In the genomic region with DNA sequence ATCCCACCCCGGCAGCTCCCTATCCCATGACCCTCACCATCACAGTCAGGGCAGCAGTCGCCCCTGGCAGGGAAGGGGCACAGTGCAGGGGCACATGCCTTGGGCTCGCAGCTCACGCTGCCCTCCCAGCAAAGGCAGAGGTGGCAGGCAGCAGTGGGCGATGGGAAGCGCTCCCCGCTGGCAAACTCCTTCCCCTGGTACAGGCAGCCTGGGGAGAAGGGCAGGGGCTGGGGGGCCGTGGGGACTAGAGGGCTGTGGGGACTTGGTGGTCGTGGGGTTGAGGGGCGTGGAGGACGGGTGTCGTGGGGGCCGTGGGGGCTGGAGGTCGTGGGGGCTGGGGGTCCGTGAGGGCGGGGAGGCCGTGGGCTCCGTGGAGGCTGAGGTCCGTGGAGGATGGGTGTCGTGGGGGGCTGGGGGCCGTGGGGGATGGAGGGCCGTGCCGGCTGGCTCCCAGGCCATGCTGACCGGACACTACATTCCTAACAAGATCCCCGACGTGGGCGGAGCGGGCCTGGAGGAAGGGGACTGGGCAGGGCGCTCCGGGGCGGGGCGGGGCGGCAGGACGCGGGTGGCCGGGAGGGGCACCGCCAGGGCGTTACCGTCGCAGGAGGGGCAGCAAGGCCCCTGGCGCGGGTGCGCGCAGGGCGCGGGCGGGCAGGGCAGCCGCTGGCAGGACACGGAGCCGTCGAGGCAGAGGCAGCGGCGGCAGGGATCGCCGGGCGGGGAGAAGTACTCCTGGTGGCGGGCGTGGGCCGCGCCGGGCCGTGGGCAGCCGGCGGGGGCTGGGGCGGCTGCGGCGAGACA, we compare ENCODE assay signal across 11 cellular contexts. TPM values are rescaled to one million over a fixed set of nuclear protein-coding genes. Genes with fewer than 3 reads are reported as not detected.
DNase-seq lines count a peak whose midpoint lies in the region; ATAC-seq, FAIRE-seq and TF ChIP-seq lines count a peak whose summit lies in the region.
"Had no signal": no experiment of that assay in that cellular context is flagged by ENCODE, and none has a peak within 500 bp of the region (broad histone marks: within the 10 kb centered on the region; RNA-seq: fewer than 3 reads in every experiment).

No MANE protein-coding gene starts in this region.

- peak overlapping the region; percentile 78 for H2AFZ ChIP-seq in mammary epithelial cell (ENCODE audit: low read depth, low read length)

- no TSS peak for BruUV-seq in mammary epithelial cell (replicated peaks; lab: Mats Ljungman, UMichigan)

- TF ChIP-seq CTCF in mammary epithelial cell (conservative IDR thresholded peaks at IDR 0.05 in 1 of 2, IDR thresholded peaks at IDR 0.05 in 1 of 2; ENCODE audit: extremely low read depth in 1 of 2, insufficient read depth in 1 of 2, low read depth in 1 of 2, low read length in 2 of 2) (no peak), brain microvascular endothelial cell (IDR thresholded peaks at IDR 0.05; ENCODE audit: low read depth, low read length, missing control alignments) (no peak)

- H3K36me3 ChIP-seq in mammary epithelial cell (ENCODE audit: insufficient read depth, low read length) = no peaks in the 10 kb centered on the region
- no peaks in the 10 kb centered on the region for H3K36me3 ChIP-seq in brain microvascular endothelial cell (replicated peaks)
- H3K36me3 ChIP-seq: BLaER1 had no signal

- H3K4me1 ChIP-seq in mammary epithelial cell (ENCODE audit: insufficient read depth, low read length) = peaks cover 36% of the 10 kb centered on the region
- H3K4me1 ChIP-seq: BLaER1 had no signal

- H3K27ac ChIP-seq in mammary epithelial cell (ENCODE audit: insufficient read depth, low read depth, low read length) (no peak overlapping the region), brain microvascular endothelial cell (no peak overlapping the region)
- H3K27ac ChIP-seq: BLaER1, dorsolateral prefrontal cortex had no signal

- dilution Hi-C loops in mammary epithelial cell (cut with HindIII; ENCODE audit: low sequenced_read_pairs) = no loop called here

- no peak overlapping the region for H3K27ac Mint-ChIP-seq in activated naive CD8-positive, alpha-beta T cell treated with anti-CD3 and anti-CD28 coated beads, Interleukin-2, amount 10 ng/mL, durations not matched to agents 7 days and 5 days
- H3K27ac Mint-ChIP-seq in activated naive CD8-positive, alpha-beta T cell treated with anti-CD3 and anti-CD28 coated beads for 36 hours = no peak overlapping the region

- CTCF ChIA-PET in mammary epithelial cell (lab: Charles Lee; ENCODE audit: low non-redundant PET) = no interaction called here

- H3K4me1 Mint-ChIP-seq in activated naive CD8-positive, alpha-beta T cell treated with anti-CD3 and anti-CD28 coated beads, Interleukin-2, amount 10 ng/mL, durations not matched to agents 7 days and 5 days = no peaks in the 10 kb centered on the region
- H3K4me1 Mint-ChIP-seq in activated naive CD8-positive, alpha-beta T cell treated with anti-CD3 and anti-CD28 coated beads for 36 hours = no peaks in the 10 kb centered on the region

- peak; percentile 41 for DNase-seq in activated naive CD8-positive, alpha-beta T cell treated with anti-CD3 and anti-CD28 coated beads, Interleukin-2, amount 10 ng/mL, durations not matched to agents 7 days and 5 days
- no peak for DNase-seq in activated naive CD8-positive, alpha-beta T cell treated with anti-CD3 and anti-CD28 coated beads for 36 hours
- no peak for DNase-seq in mammary epithelial cell
- DNase-seq in left lobe of liver (ENCODE audit: low spot score) = no peak
- peak; percentile 69 for DNase-seq in urothelium cell line (ENCODE audit: low spot score)
- DNase-seq in brain microvascular endothelial cell = no peak
- DNase-seq in NK-92 (lab: John Stamatoyannopoulos, UW; ENCODE audit: unreplicated experiment) = no peak
- DNase-seq in activated gamma-delta T cell (lab: John Stamatoyannopoulos, UW) = no peak
- DNase-seq: NCI-H524 had no signal

- H3K4me3 Mint-ChIP-seq in activated naive CD8-positive, alpha-beta T cell treated with anti-CD3 and anti-CD28 coated beads, Interleukin-2, amount 10 ng/mL, durations not matched to agents 7 days and 5 days = no peak overlapping the region
- H3K4me3 Mint-ChIP-seq in activated naive CD8-positive, alpha-beta T cell treated with anti-CD3 and anti-CD28 coated beads for 36 hours = no peak overlapping the region

- no peaks in the 10 kb centered on the region for H3K27me3 Mint-ChIP-seq in activated naive CD8-positive, alpha-beta T cell treated with anti-CD3 and anti-CD28 coated beads, Interleukin-2, amount 10 ng/mL, durations not matched to agents 7 days and 5 days
- H3K27me3 Mint-ChIP-seq in activated naive CD8-positive, alpha-beta T cell treated with anti-CD3 and anti-CD28 coated beads for 36 hours = peaks cover 19% of the 10 kb centered on the region

- peak; percentile 28 for ATAC-seq in activated naive CD8-positive, alpha-beta T cell treated with anti-CD3 and anti-CD28 coated beads, Interleukin-2, amount 10 ng/mL, durations not matched to agents 7 days and 5 days (ENCODE audit: low read depth)
- peak; percentile 42 for ATAC-seq in left lobe of liver

- H3K4me3 ChIP-seq in mammary epithelial cell (replicated peaks in 1 of 3; ENCODE audit: insufficient read depth in 1 of 3, low read depth in 2 of 3, low read length in 3 of 3) (peak overlapping the region in 2 of 3 experiments; percentile 44 to 62), brain microvascular endothelial cell (ENCODE audit: low read depth, low read length) (no peak overlapping the region)
- H3K4me3 ChIP-seq: BLaER1 had no signal

- intact Hi-C loops in mammary epithelial cell (cut with micrococcal nuclease) = no loop called here

- no peaks in the 10 kb centered on the region for H3K9me3 ChIP-seq in mammary epithelial cell (replicated peaks; ENCODE audit: insufficient read depth, low read length)
- H3K9me3 ChIP-seq: BLaER1 had no signal

- no peak overlapping the region for H3K9ac ChIP-seq in mammary epithelial cell (ENCODE audit: insufficient read depth, low read length)
- H3K9ac ChIP-seq: BLaER1 had no signal

- no peaks in the 10 kb centered on the region for H3K9me3 Mint-ChIP-seq in activated naive CD8-positive, alpha-beta T cell treated with anti-CD3 and anti-CD28 coated beads, Interleukin-2, amount 10 ng/mL, durations not matched to agents 7 days and 5 days
- no peaks in the 10 kb centered on the region for H3K9me3 Mint-ChIP-seq in activated naive CD8-positive, alpha-beta T cell treated with anti-CD3 and anti-CD28 coated beads for 36 hours

- no peak for FAIRE-seq in urothelium cell line (lab: Jason Lieb, UNC)

- no peaks in the 10 kb centered on the region for H3K36me3 Mint-ChIP-seq in activated naive CD8-positive, alpha-beta T cell treated with anti-CD3 and anti-CD28 coated beads, Interleukin-2, amount 10 ng/mL, durations not matched to agents 7 days and 5 days
- H3K36me3 Mint-ChIP-seq in activated naive CD8-positive, alpha-beta T cell treated with anti-CD3 and anti-CD28 coated beads for 36 hours = no peaks in the 10 kb centered on the region

- H3K27me3 ChIP-seq in mammary epithelial cell (ENCODE audit: insufficient read depth, low read length) (no peaks in the 10 kb centered on the region), brain microvascular endothelial cell (replicated peaks) (peaks cover 6% of the 10 kb centered on the region)

- in situ Hi-C loops in mammary epithelial cell (cut with MboI; ENCODE audit: low sequenced_read_pairs in 2 of 2) (no loop called here), brain microvascular endothelial cell (cut with HindIII; ENCODE audit: low pct_ligation_motif_present, low sequenced_read_pairs) (no loop called here)

- H3K79me2 ChIP-seq in mammary epithelial cell (ENCODE audit: insufficient read depth, low read length) = no peaks in the 10 kb centered on the region

- POLR2A ChIA-PET in activated naive CD8-positive, alpha-beta T cell treated with anti-CD3 and anti-CD28 coated beads, Interleukin-2, amount 10 ng/mL, durations not matched to agents 7 days and 5 days (lab: Charles Lee) = no interaction called here

- WGBS in mammary epithelial cell (ENCODE audit: low coverage, missing lambda C conversion rate) = 100% methylated on average over 2 of the region's 67 CpGs

- no peaks in the 10 kb centered on the region for H4K20me1 ChIP-seq in mammary epithelial cell (ENCODE audit: insufficient read depth, low read length)
- H4K20me1 ChIP-seq: BLaER1 had no signal

- peak overlapping the region; percentile 72 for H3K4me2 ChIP-seq in mammary epithelial cell (ENCODE audit: insufficient read depth, low read depth, low read length)
- H3K4me2 ChIP-seq: BLaER1 had no signal

RNA-seq across cellular contexts. Expression of a gene that starts 20.0 kb away (rescaled TPM):
- under 1 TPM; 0.57 to 0.69 TPM for total RNA-seq in activated naive CD8-positive, alpha-beta T cell treated with anti-CD3 and anti-CD28 coated beads, Interleukin-2, amount 10 ng/mL, durations not matched to agents 7 days and 5 days
- under 1 TPM; 0.10 to 0.14 TPM for total RNA-seq in activated naive CD8-positive, alpha-beta T cell treated with anti-CD3 and anti-CD28 coated beads for 36 hours
- total RNA-seq in mammary epithelial cell (under 1 TPM in 1 of 2 donors, not detected in 1; 0.50 TPM), left lobe of liver (0.15 TPM)
- polyA plus RNA-seq in mammary epithelial cell = 0.20 TPM
- polyA minus RNA-seq in mammary epithelial cell = not detected

RNA-seq across cellular contexts. Expression of a gene that starts 27.9 kb away (rescaled TPM):
- 100 to 1,000 TPM; 134 TPM for total RNA-seq in activated naive CD8-positive, alpha-beta T cell treated with anti-CD3 and anti-CD28 coated beads, Interleukin-2, amount 10 ng/mL, durations not matched to agents 7 days and 5 days
- 100 to 1,000 TPM; 125 to 127 TPM for total RNA-seq in activated naive CD8-positive, alpha-beta T cell treated with anti-CD3 and anti-CD28 coated beads for 36 hours
- 100 to 1,000 TPM in 1 of 2 donors, 10 to 100 TPM in 1; 83.7 to 171 TPM for total RNA-seq in mammary epithelial cell
- 304 TPM for polyA plus RNA-seq in mammary epithelial cell
- 81.7 TPM for polyA minus RNA-seq in mammary epithelial cell
- total RNA-seq in left lobe of liver = 28.2 TPM

RNA-seq across cellular contexts. Expression of a gene that starts 47.2 kb away (rescaled TPM):
- total RNA-seq in activated naive CD8-positive, alpha-beta T cell treated with anti-CD3 and anti-CD28 coated beads, Interleukin-2, amount 10 ng/mL, durations not matched to agents 7 days and 5 days = 1 to 10 TPM; 7.7 to 8.2 TPM
- 1 to 10 TPM; 3.8 to 4.0 TPM for total RNA-seq in activated naive CD8-positive, alpha-beta T cell treated with anti-CD3 and anti-CD28 coated beads for 36 hours
- 10 to 100 TPM; 10.9 to 12.7 TPM for total RNA-seq in mammary epithelial cell
- polyA plus RNA-seq in mammary epithelial cell = 2.8 TPM
- polyA minus RNA-seq in mammary epithelial cell = 4.5 TPM
- total RNA-seq in left lobe of liver = 5.0 TPM

Comparison
In these comparisons a context has a peak if more than half of its experiments do, and no peak if none do; other contexts are left out.
1. DNase-seq: peak in activated naive CD8-positive, alpha-beta T cell treated with anti-CD3 and anti-CD28 coated beads, Interleukin-2, amount 10 ng/mL, durations not matched to agents 7 days and 5 days (single experiment) and urothelium cell line (single experiment); none in activated naive CD8-positive, alpha-beta T cell treated with anti-CD3 and anti-CD28 coated beads for 36 hours (single experiment), mammary epithelial cell (single experiment), left lobe of liver (single experiment), brain microvascular endothelial cell (single experiment), NK-92 (single experiment) and activated gamma-delta T cell (single experiment).